Comparison of ENCODE assay signal across 7 cellular contexts in the genomic region with DNA sequence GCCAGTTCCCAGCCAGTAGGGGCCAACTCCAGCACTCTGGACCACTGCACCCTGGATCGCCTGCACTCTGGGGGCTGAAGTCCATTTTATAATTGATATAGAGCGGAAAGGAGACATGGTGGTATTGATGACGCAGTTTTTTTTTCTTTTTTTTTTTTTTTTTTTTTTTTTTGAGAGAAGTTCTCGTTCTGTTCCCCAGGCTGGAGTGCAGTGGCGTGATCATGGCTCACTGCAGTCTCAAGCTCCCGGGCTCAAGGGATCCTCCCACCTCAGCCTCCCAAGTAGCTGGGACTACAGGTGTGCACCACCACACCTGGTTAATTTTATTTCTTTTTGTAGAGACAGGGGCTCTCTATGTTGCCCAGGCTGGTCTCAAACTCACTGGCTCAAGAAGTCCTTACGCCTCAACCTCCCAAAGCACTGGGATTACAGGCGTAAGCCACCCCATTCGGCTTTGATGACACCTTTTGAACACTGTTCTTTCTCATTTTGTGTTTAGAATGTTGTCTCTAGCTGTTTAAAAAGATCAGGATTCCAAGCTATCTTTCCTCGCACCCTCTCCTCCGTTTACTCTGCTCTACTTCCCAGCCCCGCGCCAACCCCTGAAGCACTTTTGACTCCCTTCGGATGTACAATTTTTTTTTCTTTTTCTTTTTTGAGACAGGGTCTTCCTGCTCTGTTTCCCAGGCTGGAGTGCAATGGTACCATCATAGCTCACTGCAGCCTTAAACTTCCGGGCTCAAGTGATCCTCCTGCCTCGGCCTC. TPM values are rescaled to one million over a fixed set of nuclear protein-coding genes. Genes with fewer than 3 reads are reported as not detected.
DNase-seq lines count a peak whose midpoint lies in the region; ATAC-seq, FAIRE-seq and TF ChIP-seq lines count a peak whose summit lies in the region.

No MANE protein-coding gene starts in this region.

- no peaks in the 10 kb centered on the region for H3K9me3 Mint-ChIP-seq in T-cell
- no peaks in the 10 kb centered on the region for H3K9me3 Mint-ChIP-seq in stimulated activated naive B cell treated with anti-CD40 and anti-IgM and Interleukin-4, amounts not matched to agents 10 μg/mL and 1 μg/mL and 100 μg/mL, for 72 hours

- ATAC-seq in GM18498 (IDR thresholded peaks at IDR 0.05; ENCODE audit: unreplicated experiment) = peak; percentile 3
- ATAC-seq in T-cell (replicated peaks in 1 of 4) = peak in 1 of 4 experiments; percentile 23
- peak; percentile 3 for ATAC-seq in left ventricle myocardium superior
- ATAC-seq in stimulated activated naive B cell treated with anti-CD40 and anti-IgM and Interleukin-4, amounts not matched to agents 10 μg/mL and 1 μg/mL and 100 μg/mL, for 72 hours (replicated peaks) = no peak

- H3K36me3 Mint-ChIP-seq in T-cell = peaks cover 32% of the 10 kb centered on the region
- no peaks in the 10 kb centered on the region for H3K36me3 Mint-ChIP-seq in stimulated activated naive B cell treated with anti-CD40 and anti-IgM and Interleukin-4, amounts not matched to agents 10 μg/mL and 1 μg/mL and 100 μg/mL, for 72 hours

- peak overlapping the region; percentile 93 to 94 (median 94) for H3K4me3 Mint-ChIP-seq in T-cell
- peak overlapping the region; percentile 79 to 80 for H3K4me3 Mint-ChIP-seq in stimulated activated naive B cell treated with anti-CD40 and anti-IgM and Interleukin-4, amounts not matched to agents 10 μg/mL and 1 μg/mL and 100 μg/mL, for 72 hours

- CTCF ChIA-PET in T-cell (lab: Charles Lee) (interaction anchor here (0.7 to 1.9 kb wide), 3 partner anchors 9 to 63 kb away, joined by 3 to 5 read pairs (median 3); a partner anchor contains a TSS), GM10248 (lab: Yijun Ruan, JAX) (interaction anchor here (1.2 to 1.3 kb wide), 3 partner anchors 9 to 79 kb away, joined by 3 to 4 read pairs (median 3); no protein-coding TSS in a partner anchor)

- peaks cover 61 to 70% (median 69%) of the 10 kb centered on the region in 3 donors for H3K4me1 Mint-ChIP-seq in T-cell
- H3K4me1 Mint-ChIP-seq in stimulated activated naive B cell treated with anti-CD40 and anti-IgM and Interleukin-4, amounts not matched to agents 10 μg/mL and 1 μg/mL and 100 μg/mL, for 72 hours = peaks cover 28 to 50% of the 10 kb centered on the region in 2 donors

- no peak for FAIRE-seq in GM12891 (lab: Jason Lieb, UNC)

- peak overlapping the region; percentile 98 to 100 for H3K27ac Mint-ChIP-seq in T-cell
- peak overlapping the region; percentile 81 for H3K27ac Mint-ChIP-seq in stimulated activated naive B cell treated with anti-CD40 and anti-IgM and Interleukin-4, amounts not matched to agents 10 μg/mL and 1 μg/mL and 100 μg/mL, for 72 hours

- TF ChIP-seq CTCF in GM10248 (IDR thresholded peaks at IDR 0.05; ENCODE audit: control extremely low read depth, extremely low read depth, low read depth, missing control alignments) = no peak

- no peaks in the 10 kb centered on the region for H3K27me3 Mint-ChIP-seq in T-cell
- H3K27me3 Mint-ChIP-seq in stimulated activated naive B cell treated with anti-CD40 and anti-IgM and Interleukin-4, amounts not matched to agents 10 μg/mL and 1 μg/mL and 100 μg/mL, for 72 hours = no peaks in the 10 kb centered on the region

- TF ChIP-seq POLR2A in GM12891 (IDR thresholded peaks at IDR 0.05; ENCODE audit: low read depth, low read length) = no peak

- intact Hi-C loops in left ventricle myocardium superior (cut with micrococcal nuclease) = no loop called here

- DNase-seq in T-cell = no peak
- no peak for DNase-seq in left ventricle myocardium superior
- DNase-seq in stimulated activated naive B cell treated with anti-CD40 and anti-IgM and Interleukin-4, amounts not matched to agents 10 μg/mL and 1 μg/mL and 100 μg/mL, for 72 hours = no peak
- no peak for DNase-seq in NCI-H1417 (lab: John Stamatoyannopoulos, UW)
- no peak for DNase-seq in GM10248 (ENCODE audit: extremely low spot score)
- no peak for DNase-seq in GM12891 (ENCODE audit: insufficient read length, low spot score)

- POLR2A ChIA-PET in T-cell (lab: Charles Lee) = interaction anchor here in 1 of 2 donors (0.6 to 3.0 kb wide), 2 partner anchors 62 to 753 kb away, joined by 4 to 10 read pairs; a partner anchor contains a TSS
- POLR2A ChIA-PET in GM10248 (lab: Yijun Ruan, JAX) = no interaction called here

TF ChIP-seq in GM12891, 5 proteins besides CTCF, POLR2A, EP300 and RAD21:
- TF ChIP-seq POLR2AphosphoS5 (IDR thresholded peaks at IDR 0.05; ENCODE audit: low read depth, low read length) = no peak

RNA-seq across cellular contexts. Expression of a gene that starts 1.0 kb away (rescaled TPM):
- total RNA-seq in T-cell (100 to 1,000 TPM in 1 of 5 donors, 10 to 100 TPM in 4; 77.7 to 103 (median 81.8) TPM), left ventricle myocardium superior (7.1 TPM)
- polyA plus RNA-seq in GM12891 (2012; ENCODE audit: low read depth, missing spikeins) = 53.3 TPM

RNA-seq across cellular contexts. Expression of a gene that starts 46.2 kb away (rescaled TPM):
- total RNA-seq in T-cell (not detected), left ventricle myocardium superior (not detected)
- not detected for polyA plus RNA-seq in GM12891 (2012; ENCODE audit: low read depth, missing spikeins)

Comparison
In these comparisons a context has a peak if more than half of its experiments do, and no peak if none do; other contexts are left out.
1. ATAC-seq: peak in GM18498 (single experiment) and left ventricle myocardium superior (single experiment); none in stimulated activated naive B cell treated with anti-CD40 and anti-IgM and Interleukin-4, amounts not matched to agents 10 μg/mL and 1 μg/mL and 100 μg/mL, for 72 hours (0 of 2).